22 cellular contexts compared by ENCODE assay signal in the genomic region with DNA sequence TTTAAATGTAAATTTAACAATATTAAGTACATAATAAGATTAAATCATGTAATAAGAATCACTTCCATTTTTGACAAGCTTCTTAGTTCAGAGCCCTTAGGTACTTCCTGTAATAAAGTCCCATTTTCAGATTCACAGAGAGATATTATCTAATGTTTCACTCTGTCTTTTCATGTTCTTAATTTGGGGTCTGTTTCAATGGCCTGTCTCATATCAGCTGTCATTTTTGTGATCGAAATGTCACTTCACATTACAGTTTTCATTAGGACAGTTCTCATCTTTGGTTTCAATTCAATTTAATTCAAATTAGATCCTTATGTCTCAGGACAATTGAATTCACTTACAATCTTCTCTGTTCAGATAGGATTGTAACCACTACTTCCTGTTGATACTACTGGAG. TPM values are rescaled to one million over a fixed set of nuclear protein-coding genes. Genes with fewer than 3 reads are reported as not detected.
"Had no signal": no experiment of that assay in that cellular context is flagged by ENCODE, and none has a peak within 500 bp of the region (broad histone marks: within the 10 kb centered on the region; RNA-seq: fewer than 3 reads in every experiment).

No MANE protein-coding gene starts in this region.

- DNase-seq: colonic mucosa; dermis blood vessel endothelial cell; endodermal cell; erythroblast; foreskin keratinocyte; kidney; left cardiac atrium; left ventricle myocardium superior; mesendoderm; naive thymus-derived CD4-positive, alpha-beta T cell; ovary; right lobe of liver; stimulated activated CD4-positive, alpha-beta T cell treated with anti-CD3 and anti-CD28 coated beads, Interleukin-4, amount 100 ng/mL, for 1 hour; stimulated activated CD8-positive, alpha-beta memory T cell treated with anti-CD3 and anti-CD28 coated beads, Interleukin-4, amount 100 ng/mL, for 48 hours; tibial artery; upper lobe of right lung had no signal

- H3K4me1 ChIP-seq: colonic mucosa, foreskin keratinocyte, prostate gland, right lobe of liver, tibial artery, upper lobe of right lung had no signal

- H3K27me3 Mint-ChIP-seq: naive thymus-derived CD4-positive, alpha-beta T cell; stimulated activated naive CD8-positive, alpha-beta T cell treated with anti-CD3 and anti-CD28 coated beads, Interleukin-15, Interleukin-2, amounts not matched to agents 100 ng/mL and 50 ng/mL, for 24 hours had no signal

- H3K4me3 ChIP-seq: colonic mucosa, ovary, prostate gland, right lobe of liver, tibial artery, upper lobe of right lung had no signal

- H3K9me3 Mint-ChIP-seq: endodermal cell; stimulated activated effector memory CD8-positive, alpha-beta T cell treated with anti-CD3 and anti-CD28 coated beads, Interleukin-12 subunit alpha, Interleukin-12 subunit beta, amount 100 ng/mL, for 72 hours; stimulated activated naive CD8-positive, alpha-beta T cell treated with anti-CD3 and anti-CD28 coated beads, Interleukin-15, Interleukin-2, amounts not matched to agents 100 ng/mL and 50 ng/mL, for 24 hours had no signal

- H3K27ac ChIP-seq: colonic mucosa, foreskin keratinocyte, ovary, prostate gland, right lobe of liver, tibial artery, upper lobe of right lung had no signal

- H3K36me3 Mint-ChIP-seq: stimulated activated effector memory CD8-positive, alpha-beta T cell treated with anti-CD3 and anti-CD28 coated beads, Interleukin-12 subunit alpha, Interleukin-12 subunit beta, amount 100 ng/mL, for 72 hours had no signal

- H3K27me3 ChIP-seq: colonic mucosa, ovary, right lobe of liver, tibial artery had no signal

- H3K4me1 Mint-ChIP-seq: stimulated activated effector memory CD8-positive, alpha-beta T cell treated with anti-CD3 and anti-CD28 coated beads, Interleukin-12 subunit alpha, Interleukin-12 subunit beta, amount 100 ng/mL, for 72 hours had no signal

- H3K27ac Mint-ChIP-seq: endodermal cell; stimulated activated effector memory CD8-positive, alpha-beta T cell treated with anti-CD3 and anti-CD28 coated beads, Interleukin-12 subunit alpha, Interleukin-12 subunit beta, amount 100 ng/mL, for 72 hours; stimulated activated naive CD8-positive, alpha-beta T cell treated with anti-CD3 and anti-CD28 coated beads, Interleukin-15, Interleukin-2, amounts not matched to agents 100 ng/mL and 50 ng/mL, for 24 hours had no signal

- H3K4me3 Mint-ChIP-seq: endodermal cell; naive thymus-derived CD4-positive, alpha-beta T cell; stimulated activated effector memory CD8-positive, alpha-beta T cell treated with anti-CD3 and anti-CD28 coated beads, Interleukin-12 subunit alpha, Interleukin-12 subunit beta, amount 100 ng/mL, for 72 hours; stimulated activated naive CD8-positive, alpha-beta T cell treated with anti-CD3 and anti-CD28 coated beads, Interleukin-15, Interleukin-2, amounts not matched to agents 100 ng/mL and 50 ng/mL, for 24 hours had no signal

- ATAC-seq: foreskin keratinocyte; left cardiac atrium; left ventricle myocardium superior; naive thymus-derived CD4-positive, alpha-beta T cell; right lobe of liver; stimulated activated effector memory CD8-positive, alpha-beta T cell treated with anti-CD3 and anti-CD28 coated beads, Interleukin-12 subunit alpha, Interleukin-12 subunit beta, amount 100 ng/mL, for 72 hours; upper lobe of right lung had no signal

RNA-seq across cellular contexts. Expression of gene OLFML1, which starts 22.6 kb away (rescaled TPM):
- total RNA-seq: dermis blood vessel endothelial cell; endothelial cell of umbilical vein; foreskin keratinocyte; naive thymus-derived CD4-positive, alpha-beta T cell; renal cortical epithelial cell had no signal
- polyA plus RNA-seq: endothelial cell of umbilical vein, foreskin keratinocyte, neural cell had no signal

RNA-seq across cellular contexts. Expression of gene PPFIBP2, which starts 51.1 kb away (rescaled TPM):
- polyA plus RNA-seq: neural cell had no signal
